In the genomic region with DNA sequence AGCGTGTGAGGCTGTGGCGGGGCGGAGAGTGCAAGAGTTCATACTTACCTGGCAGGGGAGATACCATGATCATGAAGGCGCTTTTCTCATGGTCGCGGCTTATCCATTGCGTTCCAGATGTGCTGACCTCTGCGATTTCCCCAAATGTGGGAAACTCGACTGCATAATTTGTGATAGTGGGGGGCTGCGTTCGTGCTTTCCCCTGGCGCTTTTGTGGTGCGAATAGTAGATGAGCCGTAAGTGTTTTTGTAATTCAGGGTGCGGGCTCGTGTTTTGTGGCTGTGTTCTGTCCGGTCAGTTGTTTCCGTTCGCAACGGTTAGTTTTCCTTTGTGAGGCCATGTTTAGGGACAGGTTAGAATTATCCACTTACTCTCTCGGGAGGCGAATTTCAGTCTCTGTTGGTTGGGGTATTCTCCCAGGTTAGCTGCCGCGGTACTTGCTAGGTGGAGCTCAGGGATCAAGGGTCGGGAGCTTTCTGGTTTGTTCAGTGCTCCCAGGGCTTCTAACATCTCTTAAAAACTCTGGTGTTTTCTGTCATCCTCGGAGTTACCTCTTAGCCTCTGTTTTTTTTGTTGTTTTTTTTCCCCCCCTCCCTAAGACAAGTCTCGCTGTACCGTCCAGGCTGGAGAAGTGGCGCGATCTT, we compare ENCODE assay signal across 8 cellular contexts. TPM values are rescaled to one million over a fixed set of nuclear protein-coding genes. Genes with fewer than 3 reads are reported as not detected.
DNase-seq lines count a peak whose midpoint lies in the region; ATAC-seq, FAIRE-seq and TF ChIP-seq lines count a peak whose summit lies in the region.
"Not testable (repeated sequence)": the region's sequence is repeated elsewhere in the genome, so short reads cannot be mapped to it uniquely, and the experiment has no call there.

No MANE protein-coding gene starts in this region.

- TSS peak; percentile 98 for BruUV-seq in HepG2 (replicated peaks; lab: Mats Ljungman, UMichigan)

- WGBS in HepG2 (ENCODE audit: low lambda C conversion rate), result 14% methylated on average over 26 of the region's 30 CpGs

- POLR2A ChIA-PET in activated CD4-positive, alpha-beta T cell treated with anti-CD3 and anti-CD28 coated beads, Interleukin-2, amount 10 ng/mL, durations not matched to agents 7 days and 5 days (lab: Charles Lee), result interaction anchor here (0.6 to 0.8 kb wide), 5 partner anchors 120 to 259 kb away, joined by 3 to 13 read pairs (median 6); no protein-coding TSS in a partner anchor
- POLR2A ChIA-PET in HepG2 (lab: Yijun Ruan, JAX), result interaction anchor here (0.6 to 0.9 kb wide), 2 partner anchors 120 to 134 kb away, joined by 4 to 8 read pairs; no protein-coding TSS in a partner anchor

- intact Hi-C loops in HepG2 (cut with micrococcal nuclease; ENCODE audit: unreplicated experiment), result not testable (repeated sequence)

- not testable (repeated sequence) for H3K36me3 ChIP-seq in HepG2 (replicated peaks in 1 of 2; ENCODE audit: control insufficient read depth in 1 of 2, insufficient read depth in 2 of 2, low read length in 2 of 2)

- H3K36me3 Mint-ChIP-seq in activated CD4-positive, alpha-beta T cell treated with anti-CD3 and anti-CD28 coated beads, Interleukin-2, amount 10 ng/mL, durations not matched to agents 7 days and 5 days (ENCODE audit: low read depth), result not testable (repeated sequence)

- not testable (repeated sequence) for H4K20me1 ChIP-seq in HepG2 (ENCODE audit: insufficient read depth, low read length)

- peak; percentile 48 for DNase-seq in AG20443 (ENCODE audit: low spot score)
- DNase-seq in GM19238 (ENCODE audit: insufficient read length, low spot score), result peak; percentile 25
- peak; percentile 94 for DNase-seq in NCI-H69 (lab: John Stamatoyannopoulos, UW)
- DNase-seq in activated CD4-positive, alpha-beta T cell treated with anti-CD3 and anti-CD28 coated beads, Interleukin-2, amount 10 ng/mL, durations not matched to agents 7 days and 5 days, result peak; percentile 94
- peak; percentile 90 for DNase-seq in coronary artery (ENCODE audit: low spot score)
- peak; percentile 63 for DNase-seq in HepG2 (ENCODE audit: low spot score)
- peak; percentile 81 to 93 (median 90) for DNase-seq in stimulated activated CD4-positive, alpha-beta T cell treated with anti-CD3 and anti-CD28 coated beads, Interleukin-1b, Interleukin-23, amount 100 ng/mL, for 24 hours (ENCODE audit: low read depth in 4 of 4, low spot score in 1 of 4)

- H3K9me3 Mint-ChIP-seq in activated CD4-positive, alpha-beta T cell treated with anti-CD3 and anti-CD28 coated beads, Interleukin-2, amount 10 ng/mL, durations not matched to agents 7 days and 5 days, result not testable (repeated sequence)

- H3K9ac ChIP-seq in HepG2 (ENCODE audit: insufficient read depth, low read depth, low read length), result 0 out of 2 replicates have a peak overlapping the region, but pooled peaks have one; percentile 43

- H3K4me1 Mint-ChIP-seq in activated CD4-positive, alpha-beta T cell treated with anti-CD3 and anti-CD28 coated beads, Interleukin-2, amount 10 ng/mL, durations not matched to agents 7 days and 5 days, result not testable (repeated sequence)

- TF ChIP-seq POLR2A in HepG2 (IDR thresholded peaks at IDR 0.05; ENCODE audit: insufficient read depth in 1 of 2, low read depth in 2 of 2, low read length in 2 of 2), result peak; percentile 89 to 98

- H3K4me3 Mint-ChIP-seq in activated CD4-positive, alpha-beta T cell treated with anti-CD3 and anti-CD28 coated beads, Interleukin-2, amount 10 ng/mL, durations not matched to agents 7 days and 5 days, result peak overlapping the region; percentile 88

- CTCF ChIA-PET in activated CD4-positive, alpha-beta T cell treated with anti-CD3 and anti-CD28 coated beads, Interleukin-2, amount 10 ng/mL, durations not matched to agents 7 days and 5 days (lab: Charles Lee); HepG2 (lab: Yijun Ruan, JAX; ENCODE audit: low intra/inter-chr PET ratio, low total read pairs): not testable (repeated sequence)

- TF ChIP-seq CTCF in coronary artery (IDR thresholded peaks at IDR 0.05); HepG2 (CRISPR knock-in tag; IDR thresholded peaks at IDR 0.05): not testable (repeated sequence)

- not testable (repeated sequence) for TF ChIP-seq RAD21 in HepG2 (CRISPR knock-in tag; IDR thresholded peaks at IDR 0.05)

- in situ Hi-C loops in HepG2 (cut with HindIII; ENCODE audit: extremely low pct_ligation_motif_present, low pct_unique_long_range_greater_than_20kb), result not testable (repeated sequence)

- not testable (repeated sequence) for TF ChIP-seq EP300 in HepG2 (IDR thresholded peaks at IDR 0.05; ENCODE audit: low read depth in 2 of 2, low read length in 2 of 2); HepG2 (CRISPR knock-in tag; IDR thresholded peaks at IDR 0.05; ENCODE audit: borderline replicate concordance)

- not testable (repeated sequence) for FAIRE-seq in HepG2 (lab: Jason Lieb, UNC)

- H3K27me3 Mint-ChIP-seq in activated CD4-positive, alpha-beta T cell treated with anti-CD3 and anti-CD28 coated beads, Interleukin-2, amount 10 ng/mL, durations not matched to agents 7 days and 5 days, result not testable (repeated sequence)

- H3K4me1 ChIP-seq in HepG2 (ENCODE audit: insufficient read depth, low read length), result not testable (repeated sequence)

- H3K4me2 ChIP-seq in HepG2 (ENCODE audit: low read depth, low read length), result peak overlapping the region; percentile 68

- peak overlapping the region; percentile 52 to 83 for H3K27ac ChIP-seq in coronary artery
- H3K27ac ChIP-seq in HepG2 (ENCODE audit: extremely low read length, insufficient read depth, low read length), result not testable (repeated sequence)

- peak overlapping the region; percentile 95 for H3K27ac Mint-ChIP-seq in activated CD4-positive, alpha-beta T cell treated with anti-CD3 and anti-CD28 coated beads, Interleukin-2, amount 10 ng/mL, durations not matched to agents 7 days and 5 days

- H3K79me2 ChIP-seq in HepG2 (ENCODE audit: insufficient read depth, low read length), result not testable (repeated sequence)

- not testable (repeated sequence) for H3K9me3 ChIP-seq in HepG2 (ENCODE audit: low read length)

- not testable (repeated sequence) for H3K27me3 ChIP-seq in HepG2 (ENCODE audit: control insufficient read depth in 1 of 2, insufficient read depth in 2 of 2, low read length in 2 of 2)

- ATAC-seq in HG03280 (IDR thresholded peaks at IDR 0.05; ENCODE audit: unreplicated experiment) (peak; percentile 81), HepG2 (peak; percentile 93)

- peak overlapping the region; percentile 67 for H3K4me3 ChIP-seq in coronary artery
- H3K4me3 ChIP-seq in HepG2 (replicated peaks in 1 of 3; ENCODE audit: insufficient read depth in 1 of 3, low read depth in 2 of 3, low read length in 3 of 3), result peak overlapping the region in 2 of 3 experiments; percentile 29 to 54; a peak in 4 of 6 replicates

- H2AFZ ChIP-seq in HepG2 (ENCODE audit: low read length), result not testable (repeated sequence)

TF ChIP-seq in HepG2, 621 proteins besides CTCF, POLR2A, EP300 and RAD21 (continues in another document):
- peak; percentile 53; the same call in 1 of the 2 replicates for TF ChIP-seq ZFP37 (CRISPR knock-in tag; IDR thresholded peaks at IDR 0.05; ENCODE audit: borderline replicate concordance)
- TF ChIP-seq, protein P1, sequence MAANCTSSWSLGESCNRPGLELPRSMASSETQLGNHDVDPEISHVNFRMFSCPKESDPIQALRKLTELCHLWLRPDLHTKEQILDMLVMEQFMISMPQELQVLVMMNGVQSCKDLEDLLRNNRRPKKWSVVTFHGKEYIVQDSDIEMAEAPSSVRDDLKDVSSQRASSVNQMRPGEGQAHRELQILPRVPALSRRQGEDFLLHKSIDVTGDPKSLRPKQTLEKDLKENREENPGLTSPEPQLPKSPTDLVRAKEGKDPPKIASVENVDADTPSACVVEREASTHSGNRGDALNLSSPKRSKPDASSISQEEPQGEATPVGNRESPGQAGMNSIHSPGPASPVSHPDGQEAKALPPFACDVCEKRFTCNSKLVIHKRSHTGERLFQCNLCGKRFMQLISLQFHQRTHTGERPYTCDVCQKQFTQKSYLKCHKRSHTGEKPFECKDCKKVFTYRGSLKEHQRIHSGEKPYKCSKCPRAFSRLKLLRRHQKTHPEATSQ (CRISPR knock-in tag; IDR thresholded peaks at IDR 0.05; ENCODE audit: borderline replicate concordance), result 0 out of 2 replicates have a peak, but pooled peaks have one; percentile 29
- TF ChIP-seq FOXA3 (CRISPR knock-in tag; IDR thresholded peaks at IDR 0.05), result 0 out of 2 replicates have a peak, but pooled peaks have one; percentile 12
- TF ChIP-seq RBFOX2 (IDR thresholded peaks at IDR 0.05; ENCODE audit: low read depth, low read length), result peak; percentile 57
- peak; percentile 34; the same call in 1 of the 2 replicates for TF ChIP-seq HOXA3 (CRISPR knock-in tag; IDR thresholded peaks at IDR 0.05)

RNA-seq across cellular contexts. Expression of a gene that starts 39.6 kb away (rescaled TPM):
- 1 to 10 TPM in 1 of 2 experiments, under 1 TPM in 1; 0.84 to 1.1 TPM for total RNA-seq in activated CD4-positive, alpha-beta T cell treated with anti-CD3 and anti-CD28 coated beads, Interleukin-2, amount 10 ng/mL, durations not matched to agents 7 days and 5 days
- total RNA-seq in HepG2 (2016; rRNA removed; fragmentation: Illumina TruSeq; extraction: Trizol), result not detected in 2 replicates
- not detected in 2 replicates for total RNA-seq in HepG2 (2016; cell fraction: cytosol; rRNA removed; fragmentation: Illumina TruSeq; extraction: Trizol; ENCODE audit: low read depth)
- not detected in 2 replicates for total RNA-seq in HepG2 (2016; cell fraction: insoluble cytoplasmic fraction; rRNA removed; fragmentation: Illumina TruSeq; extraction: Trizol)
- total RNA-seq in HepG2 (2016; cell fraction: membrane; rRNA removed; fragmentation: Illumina TruSeq; extraction: Trizol), result not detected in 2 replicates
- total RNA-seq in HepG2 (2016; cell fraction: nucleus; rRNA removed; fragmentation: Illumina TruSeq; extraction: Trizol), result not detected in 2 replicates
- not detected in 2 replicates for polyA plus RNA-seq in HepG2 (2011; rRNA removed)
- polyA plus RNA-seq in HepG2 (2011; cell fraction: cytosol; rRNA removed), result not detected in 2 replicates
- polyA plus RNA-seq in HepG2 (2011; cell fraction: nucleus; rRNA removed), result not detected in 2 replicates
- polyA plus RNA-seq in HepG2 (2012), result not detected in 2 replicates
- polyA plus RNA-seq in HepG2 (2016; cell fraction: cytosol; fragmentation: Illumina TruSeq; extraction: Trizol; ENCODE audit: low read depth), result not detected in 2 replicates
- polyA plus RNA-seq in HepG2 (2016; cell fraction: insoluble cytoplasmic fraction; fragmentation: Illumina TruSeq; extraction: Trizol; ENCODE audit: low read depth), result not detected in 2 replicates
- not detected in 2 replicates for polyA plus RNA-seq in HepG2 (2016; cell fraction: membrane; fragmentation: Illumina TruSeq; extraction: Trizol; ENCODE audit: low read depth)
- polyA plus RNA-seq in HepG2 (2016; cell fraction: nucleus; fragmentation: Illumina TruSeq; extraction: Trizol; ENCODE audit: insufficient read depth, low read depth), result not detected in 2 replicates
- not detected in 2 replicates for polyA minus RNA-seq in HepG2 (2011; rRNA and poly(A)+ RNA removed; ENCODE audit: low replicate concordance)
- polyA minus RNA-seq in HepG2 (2011; cell fraction: cytosol; rRNA and poly(A)+ RNA removed), result not detected in 2 replicates
- polyA minus RNA-seq in HepG2 (2011; cell fraction: nucleus; rRNA and poly(A)+ RNA removed), result 0.12 TPM in 1 of 2 replicates, not detected in the other

Comparison
In these comparisons a context has a peak if more than half of its experiments do, and no peak if none do; other contexts are left out.
1. DNase-seq: peak in every context shown above with its lines; median percentile 94 in NCI-H69; 94 in activated CD4-positive, alpha-beta T cell treated with anti-CD3 and anti-CD28 coated beads, Interleukin-2, amount 10 ng/mL, durations not matched to agents 7 days and 5 days; 90 in stimulated activated CD4-positive, alpha-beta T cell treated with anti-CD3 and anti-CD28 coated beads, Interleukin-1b, Interleukin-23, amount 100 ng/mL, for 24 hours; 90 in coronary artery; 63 in HepG2; 48 in AG20443; 25 in GM19238.